ENCODE assay signal across 1 cellular context in the genomic region with DNA sequence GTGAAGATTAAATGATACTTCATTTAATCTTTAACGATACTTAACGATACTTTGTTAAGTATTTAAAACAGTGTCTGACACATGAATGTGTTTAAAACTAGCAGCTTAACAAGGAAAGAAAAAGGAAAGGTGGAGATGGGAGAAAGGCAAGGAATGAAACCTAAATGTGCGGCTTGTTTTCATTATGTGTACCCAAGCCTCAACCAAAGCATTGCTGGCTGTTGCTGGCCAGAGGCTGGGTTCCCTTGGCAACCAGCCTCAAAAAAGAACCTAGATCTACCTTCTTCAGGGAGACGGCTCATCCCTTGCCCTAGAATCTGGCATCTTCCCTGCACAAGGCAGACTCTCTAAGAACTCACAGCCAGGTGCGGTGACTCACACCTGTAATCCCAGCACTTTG.
TF ChIP-seq lines count a peak whose summit lies in the region.

No MANE protein-coding gene starts in this region.

TF ChIP-seq in WTC11, 78 proteins besides CTCF, POLR2A, EP300 and RAD21 (continued from another document):
- TF ChIP-seq, protein P1, sequence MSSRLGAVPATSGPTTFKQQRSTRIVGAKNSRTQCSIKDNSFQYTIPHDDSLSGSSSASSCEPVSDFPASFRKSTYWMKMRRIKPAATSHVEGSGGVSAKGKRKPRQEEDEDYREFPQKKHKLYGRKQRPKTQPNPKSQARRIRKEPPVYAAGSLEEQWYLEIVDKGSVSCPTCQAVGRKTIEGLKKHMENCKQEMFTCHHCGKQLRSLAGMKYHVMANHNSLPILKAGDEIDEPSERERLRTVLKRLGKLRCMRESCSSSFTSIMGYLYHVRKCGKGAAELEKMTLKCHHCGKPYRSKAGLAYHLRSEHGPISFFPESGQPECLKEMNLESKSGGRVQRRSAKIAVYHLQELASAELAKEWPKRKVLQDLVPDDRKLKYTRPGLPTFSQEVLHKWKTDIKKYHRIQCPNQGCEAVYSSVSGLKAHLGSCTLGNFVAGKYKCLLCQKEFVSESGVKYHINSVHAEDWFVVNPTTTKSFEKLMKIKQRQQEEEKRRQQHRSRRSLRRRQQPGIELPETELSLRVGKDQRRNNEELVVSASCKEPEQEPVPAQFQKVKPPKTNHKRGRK (CRISPR knock-in tag; IDR thresholded peaks at IDR 0.05; ENCODE audit: borderline replicate concordance) = no peak
- TF ChIP-seq AFF4 (CRISPR knock-in tag; IDR thresholded peaks at IDR 0.05; ENCODE audit: borderline replicate concordance) (no peak), PRRX2 (CRISPR knock-in tag; IDR thresholded peaks at IDR 0.05) (no peak), FOXP4 (CRISPR knock-in tag; IDR thresholded peaks at IDR 0.05) (no peak), ZNF232 (CRISPR knock-in tag; IDR thresholded peaks at IDR 0.05) (no peak)
